10 cellular contexts compared by ENCODE assay signal in the genomic region with DNA sequence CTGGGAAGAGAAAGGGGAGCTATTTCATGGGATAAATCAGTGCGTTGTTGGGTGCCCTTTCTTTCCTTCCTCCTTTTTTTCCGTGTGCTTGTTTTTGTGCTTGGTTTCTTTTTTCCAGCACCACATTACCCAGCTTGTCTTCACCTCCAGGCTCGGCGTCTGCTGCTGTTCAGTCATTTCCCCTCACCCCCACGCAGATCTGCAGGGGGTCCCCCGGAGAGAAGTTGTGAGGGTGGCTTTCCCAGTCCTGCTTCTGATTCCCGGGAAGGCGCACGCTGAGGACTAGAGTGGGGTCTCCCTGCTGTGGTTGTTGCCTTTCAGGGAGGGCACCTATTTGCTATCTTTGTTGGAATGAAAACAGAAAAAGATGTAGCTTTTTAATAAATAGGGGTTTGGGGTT. TPM values are rescaled to one million over a fixed set of nuclear protein-coding genes. Genes with fewer than 3 reads are reported as not detected.
A peak's percentile ranks its signal among the peaks of the same experiment; 100 is the strongest.
DNase-seq lines count a peak whose midpoint lies in the region; ATAC-seq, FAIRE-seq and TF ChIP-seq lines count a peak whose summit lies in the region.
"Had no signal": no experiment of that assay in that cellular context is flagged by ENCODE, and none has a peak within 500 bp of the region (broad histone marks: within the 10 kb centered on the region; RNA-seq: fewer than 3 reads in every experiment).

No MANE protein-coding gene starts in this region.

- intact Hi-C loops in heart left ventricle (cut with DNase I) = loop anchor here in 1 of 10 donors (5.0 kb wide), 1 partner anchor 356 kb away; no protein-coding TSS in a partner anchor
- intact Hi-C loops in left cardiac atrium (cut with DNase I) = no loop called here
- intact Hi-C loops in GM12878 (cut with micrococcal nuclease; ENCODE audit: unreplicated experiment) = loop anchor here (1.0 to 10.0 kb wide), 5 partner anchors 16 to 364 kb away; no protein-coding TSS in a partner anchor

- H3K27ac ChIP-seq in heart left ventricle (peak overlapping the region in 2 of 12 donors; percentile 89 to 90), GM12878 (ENCODE audit: control insufficient read depth, insufficient read depth) (peak overlapping the region; percentile 51), mesodermal cell (ENCODE audit: low read depth, low read length, severe bottlenecking) (no peak overlapping the region), urinary bladder (ENCODE audit: low read depth) (no peak overlapping the region)

- 19 to 33% (median 22%) methylated on average over 9 of the region's 9 CpGs for WGBS in heart left ventricle, 4 donors
- 6% methylated on average over 9 of the region's 9 CpGs for WGBS in GM12878 (ENCODE audit: insufficient coverage, insufficient replicate concordance, low lambda C conversion rate, missing lambda C conversion rate)
- 17 to 31% methylated on average over 3 to 4 of the region's 9 CpGs for WGBS in mesodermal cell (ENCODE audit: insufficient coverage in 2 of 2), 2 experiments
- WGBS in urinary bladder = 27% methylated on average over 9 of the region's 9 CpGs

- in situ Hi-C loops in GM12878 (cut with MboI) = no loop called here

- no peaks in the 10 kb centered on the region for H4K20me1 ChIP-seq in GM12878 (ENCODE audit: control insufficient read depth, insufficient read depth)

- BruUV-seq in GM12878 (replicated peaks; lab: Mats Ljungman, UMichigan) = TSS peak; percentile 46

- H3K4me1 ChIP-seq in heart left ventricle = peaks cover 0 to 34% (median 14%) of the 10 kb centered on the region in 12 donors
- peaks cover 42% of the 10 kb centered on the region for H3K4me1 ChIP-seq in GM12878 (ENCODE audit: control insufficient read depth, insufficient read depth, low read length)
- H3K4me1 ChIP-seq in mesodermal cell (ENCODE audit: control insufficient read depth, insufficient read depth, low read length, poor library complexity, severe bottlenecking) = no peaks in the 10 kb centered on the region
- no peaks in the 10 kb centered on the region for H3K4me1 ChIP-seq in urinary bladder (ENCODE audit: insufficient read depth)

- peak overlapping the region in 10 of 12 donors; percentile 68 to 94 (median 84) for H3K4me3 ChIP-seq in heart left ventricle
- H3K4me3 ChIP-seq in GM12878 = peak overlapping the region; percentile 92
- peak overlapping the region; percentile 58 for H3K4me3 ChIP-seq in mesodermal cell (ENCODE audit: extremely low read depth, insufficient read depth, low read length, poor library complexity, severe bottlenecking)
- peak overlapping the region; percentile 89 for H3K4me3 ChIP-seq in urinary bladder (ENCODE audit: low read depth, low read length)

- SMC1A ChIA-PET in GM12878 (lab: Charles Lee; ENCODE audit: uncharacterized antibody, unreplicated experiment) = interaction anchor here (0.6 to 11.7 kb wide), 17 partner anchors 9 to 306 kb away, joined by 3 to 68 read pairs (median 4); no protein-coding TSS in a partner anchor

- CTCF ChIA-PET in GM12878 (lab: Yijun Ruan, JAX) = interaction anchor here (0.6 to 6.7 kb wide), 10 partner anchors 10 to 359 kb away, joined by 3 to 63 read pairs (median 3); no protein-coding TSS in a partner anchor

- POLR2A ChIA-PET in GM12878 (lab: Charles Lee) = interaction anchor here (0.5 to 2.3 kb wide), 8 partner anchors 8 to 1228 kb away, joined by 3 to 10 read pairs (median 6); no protein-coding TSS in a partner anchor

- no peak for FAIRE-seq in GM12878 (lab: Jason Lieb, UNC)
- FAIRE-seq: colon had no signal

- peak overlapping the region; percentile 94 for H3K4me2 ChIP-seq in GM12878 (ENCODE audit: control insufficient read depth, insufficient read depth)

- RAD21 ChIA-PET in GM12878 (lab: Charles Lee; ENCODE audit: unreplicated experiment) = interaction anchor here (0.7 to 6.7 kb wide), 13 partner anchors 8 to 349 kb away, joined by 3 to 59 read pairs (median 4); no protein-coding TSS in a partner anchor

- H3K27me3 ChIP-seq in heart left ventricle (peaks cover 0 to 7% (median 0%) of the 10 kb centered on the region in 9 donors), GM12878 (replicated peaks in 1 of 2; ENCODE audit: control insufficient read depth in 2 of 2, insufficient read depth in 2 of 2, low read length in 1 of 2) (no peaks in the 10 kb centered on the region)

- no peak for TF ChIP-seq POLR2A in heart left ventricle (IDR thresholded peaks at IDR 0.05)
- no peak for TF ChIP-seq POLR2A in GM12878 (IDR thresholded peaks at IDR 0.05; ENCODE audit: low read depth, low read length)

- no peaks in the 10 kb centered on the region for H3K36me3 ChIP-seq in heart left ventricle
- no peaks in the 10 kb centered on the region for H3K36me3 ChIP-seq in GM12878 (ENCODE audit: control insufficient read depth in 2 of 2, insufficient read depth in 2 of 2, low read length in 1 of 2)
- no peaks in the 10 kb centered on the region for H3K36me3 ChIP-seq in mesodermal cell (ENCODE audit: control insufficient read depth, insufficient read depth, low read length)
- no peaks in the 10 kb centered on the region for H3K36me3 ChIP-seq in urinary bladder (ENCODE audit: insufficient read depth)

- peak overlapping the region; percentile 74 for H3K9ac ChIP-seq in GM12878 (ENCODE audit: control insufficient read depth, insufficient read depth, low read length)

- ATAC-seq in heart left ventricle (no peak), left cardiac atrium (no peak), GM12878 (no peak)

- TF ChIP-seq EP300 in GM12878 (IDR thresholded peaks at IDR 0.05; ENCODE audit: borderline replicate concordance in 1 of 2, control insufficient read depth in 1 of 2, low read depth in 2 of 2, low read length in 2 of 2) = no peak

- TF ChIP-seq CTCF in heart left ventricle (IDR thresholded peaks at IDR 0.05) = no peak
- no peak for TF ChIP-seq CTCF in GM12878 (IDR thresholded peaks at IDR 0.05 in 2 of 3, conservative IDR thresholded peaks at IDR 0.05 in 1 of 3; ENCODE audit: control insufficient read depth in 2 of 3, extremely low read depth in 1 of 3, insufficient read depth in 1 of 3, low read depth in 3 of 3, low read length in 3 of 3)

- H3K9me3 ChIP-seq in heart left ventricle (no peaks in the 10 kb centered on the region), GM12878 (replicated peaks; ENCODE audit: control insufficient read depth, insufficient read depth, low read length) (no peaks in the 10 kb centered on the region), mesodermal cell (ENCODE audit: control insufficient read depth, low read length) (no peaks in the 10 kb centered on the region)

- H3K79me2 ChIP-seq in GM12878 (ENCODE audit: control insufficient read depth, insufficient read depth, low read length) = peaks cover 38% of the 10 kb centered on the region

- H2AFZ ChIP-seq in GM12878 (ENCODE audit: control insufficient read depth, low read depth, low read length) = no peak overlapping the region; the same call in 1 of the 2 replicates

- DNase-seq in heart left ventricle (no peak), left cardiac atrium (no peak), GM12878 (ENCODE audit: low read depth, low spot score) (no peak), NCI-H2196 treated with DMSO at 0.1 percent for 48 hours (lab: John Stamatoyannopoulos, UW; ENCODE audit: unreplicated experiment) (no peak), putamen (ENCODE audit: low spot score) (no peak), OCI-M2 (lab: John Stamatoyannopoulos, UW; ENCODE audit: unreplicated experiment) (no peak)
- DNase-seq: GF-D8 had no signal

- no peak for TF ChIP-seq RAD21 in GM12878 (IDR thresholded peaks at IDR 0.05; ENCODE audit: insufficient read depth, low read depth, low read length)

TF ChIP-seq in GM12878, 131 proteins besides CTCF, POLR2A, EP300 and RAD21:
- 0 out of 2 replicates have a peak, but pooled peaks have one; percentile 3 for TF ChIP-seq MTA2 (IDR thresholded peaks at IDR 0.05; ENCODE audit: low read depth)
- TF ChIP-seq SMARCA5 (IDR thresholded peaks at IDR 0.05) = no peak

RNA-seq across cellular contexts. Expression of a gene that starts 1.6 kb away (rescaled TPM):
- total RNA-seq in heart left ventricle = 10 to 100 TPM in 2 of 9 donors, 1 to 10 TPM in 7; 1.8 to 16.0 (median 3.1) TPM
- polyA plus RNA-seq in heart left ventricle = 1 to 10 TPM; 1.4 to 2.0 TPM
- 10 to 100 TPM; 23.8 to 38.5 TPM for total RNA-seq in left cardiac atrium
- total RNA-seq in GM12878 (2013; cell fraction: nucleolus; rRNA removed) = 70.4 and 80.7 TPM in 2 replicates
- total RNA-seq in GM12878 (2014; rRNA removed) = 12.3 and 14.2 TPM in 2 replicates
- total RNA-seq in GM12878 (2014; rRNA removed; fragmentation: Illumina TruSeq; extraction: Trizol) = 14.6 and 15.0 TPM in 2 replicates
- 35.5 and 37.0 TPM in 2 replicates for total RNA-seq in GM12878 (2021)
- polyA plus RNA-seq in GM12878 (2011; ENCODE audit: low read depth) = 10.3 TPM
- polyA plus RNA-seq in GM12878 (2011; rRNA removed) = 12.3 and 14.4 TPM in 2 replicates
- 11.2 and 14.2 TPM in 2 replicates for polyA plus RNA-seq in GM12878 (2011; cell fraction: cytosol; rRNA removed)
- 11.2 and 12.9 TPM in 2 replicates for polyA plus RNA-seq in GM12878 (2011; cell fraction: nucleus; rRNA removed)
- 13.4 and 15.8 TPM in 2 replicates for polyA plus RNA-seq in GM12878 (2012)
- 25.9 and 30.3 TPM in 2 replicates for polyA plus RNA-seq in GM12878 (2014; fragmentation: Illumina TruSeq; extraction: Trizol)
- 1 to 10 TPM; 2.1 to 5.5 TPM for polyA plus RNA-seq in GM12878 (2014; fragmentation: Nextera tagmentation; extraction: Ambion mirVana)
- polyA plus RNA-seq in GM12878 (2014; rRNA removed) = 19.5 and 19.6 TPM in 2 replicates
- polyA plus RNA-seq in GM12878 (2016; fragmentation: Nextera tagmentation; extraction: Ambion mirVana) = 10 to 100 TPM in 1 of 2 experiments, 1 to 10 TPM in 1; 3.5 to 20.0 TPM
- polyA minus RNA-seq in GM12878 (2011; rRNA and poly(A)+ RNA removed) = 11.3 and 16.2 TPM in 2 replicates
- 4.8 and 6.5 TPM in 2 replicates for polyA minus RNA-seq in GM12878 (2011; cell fraction: cytosol; rRNA and poly(A)+ RNA removed)
- 3.9 and 5.7 TPM in 2 replicates for polyA minus RNA-seq in GM12878 (2011; cell fraction: nucleus; rRNA and poly(A)+ RNA removed)
- 3.6 TPM for polyA plus RNA-seq in mesodermal cell (2013, experiment 1 of 2)
- 3.6 TPM for polyA plus RNA-seq in mesodermal cell (2013, experiment 2 of 2)
- total RNA-seq in urinary bladder = 7.6 TPM
- 5.6 TPM for polyA plus RNA-seq in urinary bladder
